In genomic region chr14:33460119-33460518, GRCh38 we compare ENCODE assay signal across 28 cellular contexts.
"Had no signal": no experiment of that assay in that cellular context is flagged by ENCODE, and none has a peak within 500 bp of the region (broad histone marks: within the 10 kb centered on the region; RNA-seq: fewer than 3 reads in every experiment).

No MANE protein-coding gene starts in this region.

- H3K4me2 ChIP-seq: hepatocyte had no signal

- H3K27me3 ChIP-seq: adrenal gland, cardiac muscle cell, esophagus muscularis mucosa, gastrocnemius medialis, hepatocyte, ovary, upper lobe of right lung had no signal

- H3K4me3 ChIP-seq: adrenal gland, cardiac muscle cell, esophagus muscularis mucosa, gastrocnemius medialis, hepatocyte, ovary, upper lobe of right lung had no signal

- H3K4me3 Mint-ChIP-seq: activated naive CD8-positive, alpha-beta T cell; brain; mesothelial cell of epicardium; natural killer cell; stimulated activated effector memory CD8-positive, alpha-beta T cell treated with anti-CD3 and anti-CD28 coated beads, Interleukin-12 subunit alpha, Interleukin-12 subunit beta, amount 100 ng/mL, for 72 hours; stimulated activated naive CD8-positive, alpha-beta T cell treated with anti-CD3 and anti-CD28 coated beads, Interleukin-15, Interleukin-2, amounts not matched to agents 100 ng/mL and 50 ng/mL, for 24 hours had no signal

- ATAC-seq: gastrocnemius medialis; natural killer cell; sciatic nerve; stimulated activated effector memory CD8-positive, alpha-beta T cell treated with anti-CD3 and anti-CD28 coated beads, Interleukin-12 subunit alpha, Interleukin-12 subunit beta, amount 100 ng/mL, for 72 hours; upper lobe of right lung had no signal

- H3K27ac ChIP-seq: adrenal gland, cardiac muscle cell, gastrocnemius medialis, hepatocyte, ovary, upper lobe of right lung had no signal

- H3K27me3 Mint-ChIP-seq: activated naive CD8-positive, alpha-beta T cell; brain; progenitor cell of endocrine pancreas; stimulated activated naive CD8-positive, alpha-beta T cell treated with anti-CD3 and anti-CD28 coated beads, Interleukin-15, Interleukin-2, amounts not matched to agents 100 ng/mL and 50 ng/mL, for 24 hours had no signal

- H3K4me1 ChIP-seq: adrenal gland, upper lobe of right lung had no signal

- H2AFZ ChIP-seq: hepatocyte had no signal

- H3K79me2 ChIP-seq: hepatocyte had no signal

- H3K9me3 Mint-ChIP-seq: brain; mesothelial cell of epicardium; natural killer cell; stimulated activated effector memory CD8-positive, alpha-beta T cell treated with anti-CD3 and anti-CD28 coated beads, Interleukin-12 subunit alpha, Interleukin-12 subunit beta, amount 100 ng/mL, for 72 hours; stimulated activated naive CD8-positive, alpha-beta T cell treated with anti-CD3 and anti-CD28 coated beads, Interleukin-15, Interleukin-2, amounts not matched to agents 100 ng/mL and 50 ng/mL, for 24 hours had no signal

- H3K4me1 Mint-ChIP-seq: natural killer cell; stimulated activated effector memory CD8-positive, alpha-beta T cell treated with anti-CD3 and anti-CD28 coated beads, Interleukin-12 subunit alpha, Interleukin-12 subunit beta, amount 100 ng/mL, for 72 hours had no signal

- H3K36me3 Mint-ChIP-seq: activated naive CD8-positive, alpha-beta T cell; brain; mesothelial cell of epicardium; natural killer cell; stimulated activated effector memory CD8-positive, alpha-beta T cell treated with anti-CD3 and anti-CD28 coated beads, Interleukin-12 subunit alpha, Interleukin-12 subunit beta, amount 100 ng/mL, for 72 hours had no signal

- H3K36me3 ChIP-seq: adrenal gland, cardiac muscle cell, esophagus muscularis mucosa, gastrocnemius medialis, ovary, upper lobe of right lung had no signal

- H3K27ac Mint-ChIP-seq: activated naive CD8-positive, alpha-beta T cell; mesothelial cell of epicardium; natural killer cell; progenitor cell of endocrine pancreas; stimulated activated effector memory CD8-positive, alpha-beta T cell treated with anti-CD3 and anti-CD28 coated beads, Interleukin-12 subunit alpha, Interleukin-12 subunit beta, amount 100 ng/mL, for 72 hours; stimulated activated naive CD8-positive, alpha-beta T cell treated with anti-CD3 and anti-CD28 coated beads, Interleukin-15, Interleukin-2, amounts not matched to agents 100 ng/mL and 50 ng/mL, for 24 hours had no signal

- DNase-seq: activated CD4-positive, alpha-beta T cell treated with anti-CD3 and anti-CD28 coated beads for 4 hours; activated CD4-positive, alpha-beta T cell treated with anti-CD3 and anti-CD28 coated beads, Interleukin-2, amount 50 U/mL, for 48 hours; activated CD8-positive, alpha-beta memory T cell treated with anti-CD3 and anti-CD28 coated beads for 24 hours; activated effector memory CD4-positive, alpha-beta T cell treated with Interleukin-2 at 50 U/mL for 16 hours; activated naive CD4-positive, alpha-beta T cell treated with Interleukin-2 at 50 U/mL for 16 hours; adrenal gland; aorta; dermis blood vessel endothelial cell; effector CD4-positive, alpha-beta T cell; gastrocnemius medialis; glutamatergic neuron; natural killer cell; ovary; retina; small intestine; stimulated activated CD4-positive, alpha-beta T cell treated with anti-CD3 and anti-CD28 coated beads, Interleukin-4, amount 100 ng/mL, for 24 hours; substantia nigra; upper lobe of right lung had no signal

- H3K9me3 ChIP-seq: adrenal gland, esophagus muscularis mucosa, gastrocnemius medialis, ovary, upper lobe of right lung had no signal
